ENCODE assay signal across 19 cellular contexts in the genomic region with DNA sequence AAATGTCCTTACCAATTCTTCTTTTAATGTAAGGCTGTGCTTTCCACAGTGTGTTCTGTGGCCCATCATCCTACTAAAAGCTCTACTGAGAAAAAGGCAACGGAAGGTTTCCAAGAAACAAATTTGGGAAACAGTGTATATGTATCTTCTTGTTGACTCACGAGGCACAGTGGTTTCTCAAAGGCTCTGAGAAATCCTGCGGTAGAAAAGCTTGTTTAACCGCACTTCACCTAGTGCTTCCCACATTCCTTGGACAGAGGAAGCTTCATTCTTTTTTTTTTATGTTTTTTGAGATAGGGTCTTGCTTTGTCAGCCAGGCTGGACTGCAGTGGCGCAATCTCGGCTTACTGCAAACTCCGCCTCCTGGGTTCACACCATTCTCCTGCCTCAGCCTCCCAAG.
A peak's percentile ranks its signal among the peaks of the same experiment; 100 is the strongest.
DNase-seq lines count a peak whose midpoint lies in the region; ATAC-seq, FAIRE-seq and TF ChIP-seq lines count a peak whose summit lies in the region.
"Had no signal": no experiment of that assay in that cellular context is flagged by ENCODE, and none has a peak within 500 bp of the region (broad histone marks: within the 10 kb centered on the region; RNA-seq: fewer than 3 reads in every experiment).

No MANE protein-coding gene starts in this region.

- DNase-seq in K562 (ENCODE audit: extremely low read depth in 1 of 4, low spot score in 3 of 4) (no peak), trophoblast cell (peak; percentile 46 to 89), gastrocnemius medialis (no peak), DMS79 treated with DMSO at 0.1 percent for 48 hours (lab: John Stamatoyannopoulos, UW) (no peak)
- DNase-seq: 8988T; Calu3; CD8-positive, alpha-beta T cell; DMS 273 treated with DMSO at 0.1 percent for 48 hours; DMS53; GOT3; H7 had no signal

- POLR2A ChIA-PET in HEK293 (lab: Yijun Ruan, JAX) = interaction anchor here (1.1 kb wide), 1 partner anchor 24 kb away, joined by 3 read pairs; no protein-coding TSS in a partner anchor
- POLR2A ChIA-PET in K562 (lab: Yijun Ruan, JAX) = no interaction called here

- CTCF ChIA-PET in HEK293 (lab: Yijun Ruan, JAX) (interaction anchor here (0.7 to 1.4 kb wide), 4 partner anchors 19 to 1037 kb away, joined by 3 to 4 read pairs (median 4); no protein-coding TSS in a partner anchor), K562 (lab: Yijun Ruan, JAX; ENCODE audit: low intra/inter-chr PET ratio) (no interaction called here)

- no peak overlapping the region for H3K27ac ChIP-seq in HEK293 (ENCODE audit: extremely low read depth, low read depth, low read length)
- no peak overlapping the region for H3K27ac ChIP-seq in K562 (ENCODE audit: extremely low read depth, low read depth, low read length)
- H3K27ac ChIP-seq in trophoblast cell (ENCODE audit: low read depth, low read length) = no peak overlapping the region
- peak overlapping the region; percentile 26 to 96 (median 76) for H3K27ac ChIP-seq in gastrocnemius medialis
- H3K27ac ChIP-seq: BLaER1 treated with 17β-estradiol and CSF1 and Interleukin-3, amounts not matched to agents 10 nM and 100 nM had no signal

- TF ChIP-seq CTCF in HEK293 (tag by site-specific recombination; IDR thresholded peaks at IDR 0.05) (no peak), K562 (IDR thresholded peaks at IDR 0.05 in 2 of 3, conservative IDR thresholded peaks at IDR 0.05 in 1 of 3; ENCODE audit: insufficient read depth in 2 of 3, low read depth in 1 of 3, low read length in 3 of 3) (no peak), gastrocnemius medialis (IDR thresholded peaks at IDR 0.05 in 4 of 5, conservative IDR thresholded peaks at IDR 0.05 in 1 of 5) (no peak)

- no peak overlapping the region for H4K91ac ChIP-seq in trophoblast cell (ENCODE audit: low read depth, low read length)

- no peak overlapping the region for H3K23ac ChIP-seq in trophoblast cell (ENCODE audit: low read length)

- in situ Hi-C loops in K562 (cut with MboI) (no loop called here), gastrocnemius medialis (cut with MboI; ENCODE audit: low sequenced_read_pairs in 4 of 4) (no loop called here)

- no peak overlapping the region for H3K4me3 ChIP-seq in HEK293 (ENCODE audit: low read depth, low read length)
- no peak overlapping the region for H3K4me3 ChIP-seq in K562
- no peak overlapping the region for H3K4me3 ChIP-seq in trophoblast cell (ENCODE audit: low read depth, low read length)
- H3K4me3 ChIP-seq in gastrocnemius medialis = no peak overlapping the region
- H3K4me3 ChIP-seq: BLaER1 treated with 17β-estradiol and CSF1 and Interleukin-3, amounts not matched to agents 10 nM and 100 nM had no signal

- no peaks in the 10 kb centered on the region for H3K9me3 ChIP-seq in HEK293 (ENCODE audit: control insufficient read depth, insufficient read depth, low read depth, low read length)
- H3K9me3 ChIP-seq in K562 (replicated peaks; ENCODE audit: control insufficient read depth, insufficient read depth, low read depth, low read length) = no peaks in the 10 kb centered on the region
- H3K9me3 ChIP-seq in trophoblast cell (ENCODE audit: insufficient read depth, low read depth, low read length) = no peaks in the 10 kb centered on the region
- H3K9me3 ChIP-seq in gastrocnemius medialis = no peaks in the 10 kb centered on the region
- H3K9me3 ChIP-seq: BLaER1 treated with 17β-estradiol and CSF1 and Interleukin-3, amounts not matched to agents 10 nM and 100 nM had no signal

- H2AK5ac ChIP-seq in trophoblast cell (ENCODE audit: low read length) = no peak overlapping the region

- FAIRE-seq in K562 (lab: Jason Lieb, UNC) = no peak
- FAIRE-seq: G401.6, GM12891 had no signal

- peaks cover 7% of the 10 kb centered on the region for H3K4me1 ChIP-seq in HEK293 (ENCODE audit: control insufficient read depth, insufficient read depth, low read length)
- H3K4me1 ChIP-seq in K562 (replicated peaks in 1 of 2; ENCODE audit: control insufficient read depth in 2 of 2, insufficient read depth in 2 of 2, low read length in 2 of 2) = no peaks in the 10 kb centered on the region; a peak in 1 of 5 replicates
- H3K4me1 ChIP-seq in trophoblast cell (ENCODE audit: control insufficient read depth in 1 of 2, insufficient read depth in 2 of 2, low read length in 2 of 2) = no peaks in the 10 kb centered on the region
- H3K4me1 ChIP-seq in gastrocnemius medialis = peaks cover 26% of the 10 kb centered on the region in 2 donors
- H3K4me1 ChIP-seq: BLaER1 treated with 17β-estradiol and CSF1 and Interleukin-3, amounts not matched to agents 10 nM and 100 nM had no signal

- no peaks in the 10 kb centered on the region for H3K79me2 ChIP-seq in K562 (ENCODE audit: control insufficient read depth, insufficient read depth, low read length)
- H3K79me2 ChIP-seq in trophoblast cell (ENCODE audit: control insufficient read depth, insufficient read depth, low read length, poor library complexity) = no peaks in the 10 kb centered on the region

- no peak overlapping the region for H2BK120ac ChIP-seq in trophoblast cell (ENCODE audit: insufficient read depth, low read length, poor library complexity)

- no TSS peak for BruUV-seq in K562 (replicated peaks; lab: Mats Ljungman, UMichigan)

- H3K4ac ChIP-seq in trophoblast cell (ENCODE audit: low read depth, low read length) = no peak overlapping the region

- H3K9me1 ChIP-seq in K562 (ENCODE audit: control insufficient read depth, insufficient read depth, low read length) = no peaks in the 10 kb centered on the region

- intact Hi-C loops in K562 (cut with micrococcal nuclease) = no loop called here
- intact Hi-C loops in gastrocnemius medialis (cut with DNase I; ENCODE audit: low total_unique reads) = no loop called here

- WGBS in K562 (ENCODE audit: insufficient coverage, low coverage, missing lambda C conversion rate) = 0% methylated on average over 4 of the region's 7 CpGs
- no CpG with 5 or more reads among the region's 7 CpGs for WGBS in trophoblast cell (ENCODE audit: extremely low coverage, insufficient coverage, insufficient read length)

- H2BK5ac ChIP-seq in trophoblast cell (ENCODE audit: low read depth, low read length, poor library complexity) = no peak overlapping the region

- H3K4me2 ChIP-seq in K562 (ENCODE audit: insufficient read depth, low read length) = no peak overlapping the region
- no peak overlapping the region for H3K4me2 ChIP-seq in trophoblast cell (ENCODE audit: low read length)
- H3K4me2 ChIP-seq: BLaER1 treated with 17β-estradiol and CSF1 and Interleukin-3, amounts not matched to agents 10 nM and 100 nM had no signal

- no peak for TF ChIP-seq EP300 in K562 (IDR thresholded peaks at IDR 0.05; ENCODE audit: low read length)

- no peak overlapping the region for H3K9ac ChIP-seq in K562 (ENCODE audit: insufficient read depth in 1 of 2, low read depth in 2 of 2, low read length in 2 of 2)
- H3K9ac ChIP-seq in trophoblast cell (ENCODE audit: low read length) = no peak overlapping the region
- H3K9ac ChIP-seq: BLaER1 treated with 17β-estradiol and CSF1 and Interleukin-3, amounts not matched to agents 10 nM and 100 nM had no signal

- no peak overlapping the region for H3K18ac ChIP-seq in trophoblast cell (ENCODE audit: low read length)

- no peak overlapping the region for H2AFZ ChIP-seq in K562 (ENCODE audit: low read depth, low read length)
- no peak overlapping the region for H2AFZ ChIP-seq in trophoblast cell (ENCODE audit: insufficient read depth, low read length, poor library complexity)

- no peak overlapping the region for H4K8ac ChIP-seq in trophoblast cell (ENCODE audit: low read depth, low read length)

- no peak overlapping the region for H2BK12ac ChIP-seq in trophoblast cell (ENCODE audit: low read length)

- peaks cover 7 to 10% of the 10 kb centered on the region in 2 experiments; a peak in 3 of 5 replicates for H3K27me3 ChIP-seq in K562 (ENCODE audit: control insufficient read depth in 2 of 2, insufficient read depth in 2 of 2, low read length in 2 of 2)
- H3K27me3 ChIP-seq in trophoblast cell (ENCODE audit: insufficient read depth, low read length) = no peaks in the 10 kb centered on the region
- no peaks in the 10 kb centered on the region for H3K27me3 ChIP-seq in gastrocnemius medialis
- H3K27me3 ChIP-seq: BLaER1 treated with 17β-estradiol and CSF1 and Interleukin-3, amounts not matched to agents 10 nM and 100 nM had no signal

- no peaks in the 10 kb centered on the region for H3K79me1 ChIP-seq in trophoblast cell (ENCODE audit: low read length)

- no peak for TF ChIP-seq RAD21 in K562 (CRISPR knock-in tag; conservative IDR thresholded peaks at IDR 0.05 in 1 of 2, IDR thresholded peaks at IDR 0.05 in 1 of 2)

- H3K36me3 ChIP-seq in HEK293 (ENCODE audit: control insufficient read depth in 2 of 2, insufficient read depth in 1 of 2, low read length in 2 of 2) = no peaks in the 10 kb centered on the region
- no peaks in the 10 kb centered on the region for H3K36me3 ChIP-seq in K562 (ENCODE audit: control insufficient read depth, insufficient read depth, low read length)
- H3K36me3 ChIP-seq in trophoblast cell (ENCODE audit: control insufficient read depth in 1 of 2, insufficient read depth in 2 of 2, low read length in 2 of 2) = no peaks in the 10 kb centered on the region
- no peaks in the 10 kb centered on the region for H3K36me3 ChIP-seq in gastrocnemius medialis
- H3K36me3 ChIP-seq: BLaER1 treated with 17β-estradiol and CSF1 and Interleukin-3, amounts not matched to agents 10 nM and 100 nM had no signal

- H4K20me1 ChIP-seq in K562 (replicated peaks; ENCODE audit: control insufficient read depth, insufficient read depth, low read length) = no peaks in the 10 kb centered on the region
- H4K20me1 ChIP-seq: BLaER1 treated with 17β-estradiol and CSF1 and Interleukin-3, amounts not matched to agents 10 nM and 100 nM had no signal

- TF ChIP-seq POLR2A in K562 (conservative IDR thresholded peaks at IDR 0.05) (no peak), gastrocnemius medialis (IDR thresholded peaks at IDR 0.05) (no peak)

- ATAC-seq in K562 (no peak), gastrocnemius medialis (no peak), GM18861 (IDR thresholded peaks at IDR 0.05; ENCODE audit: unreplicated experiment) (no peak), GM18868 (IDR thresholded peaks at IDR 0.05; ENCODE audit: unreplicated experiment) (no peak), GM19397 (IDR thresholded peaks at IDR 0.05; ENCODE audit: unreplicated experiment) (no peak)
- ATAC-seq: CD8-positive, alpha-beta T cell; HCT116 had no signal

- H4K12ac ChIP-seq in trophoblast cell (ENCODE audit: low read depth, low read length) = no peak overlapping the region

- no peak overlapping the region for H3K14ac ChIP-seq in trophoblast cell (ENCODE audit: low read length)

TF ChIP-seq in HEK293, 187 proteins besides CTCF, POLR2A, EP300 and RAD21:
- TF ChIP-seq ZNF239 (tag by site-specific recombination; IDR thresholded peaks at IDR 0.05) (peak; percentile 95), ZNF394 (tag by site-specific recombination; IDR thresholded peaks at IDR 0.05; ENCODE audit: borderline replicate concordance) (no peak)

TF ChIP-seq in K562, 482 proteins besides CTCF, POLR2A, EP300 and RAD21:
- TF ChIP-seq NFIC (IDR thresholded peaks at IDR 0.05) = no peak
- 0 out of 2 replicates have a peak, but pooled peaks have one; percentile 8 for TF ChIP-seq CEBPB (tag; IDR thresholded peaks at IDR 0.05)
- peak; percentile 92 for TF ChIP-seq ZNF239 (CRISPR knock-in tag; IDR thresholded peaks at IDR 0.05)

Comparison
In these comparisons a context has a peak if more than half of its experiments do, and no peak if none do; other contexts are left out.
1. H3K27ac ChIP-seq: peak in gastrocnemius medialis (4 of 4); none in HEK293 (single experiment), K562 (single experiment) and trophoblast cell (single experiment).
2. DNase-seq: peak in trophoblast cell (2 of 2); none in K562 (0 of 4), gastrocnemius medialis (0 of 2) and DMS79 treated with DMSO at 0.1 percent for 48 hours (single experiment).
3. Of the 44 proteins assayed by ChIP-seq in both K562 and HEK293: peak only in K562: none; only in HEK293: none; in both: ZNF239; in neither: 43.